Comparison of ENCODE assay signal across 8 cellular contexts in genomic region chr2:61670591-61671503, GRCh38.
DNase-seq lines count a peak whose midpoint lies in the region; ATAC-seq and TF ChIP-seq lines count a peak whose summit lies in the region.

No MANE protein-coding gene starts in this region.

- 4 to 7% methylated on average over 3 of the region's 3 CpGs for whole genome bisulfite sequencing in lower leg skin, 2 donors
- whole genome bisulfite sequencing in mesendoderm (ENCODE audit: extremely low coverage, insufficient coverage, low lambda C conversion rate): no CpG with 5 or more reads among the region's 3 CpGs

- H3K36me3 ChIP-seq in mesendoderm (ENCODE audit: control insufficient read depth, insufficient read depth, low read length) (no peaks in the 10 kb centered on the region), WERI-Rb-1 (no peaks in the 10 kb centered on the region)

- TF ChIP-seq CTCF in lower leg skin (IDR thresholded peaks at IDR 0.05) (no peak), WERI-Rb-1 (IDR thresholded peaks at IDR 0.05; ENCODE audit: low read depth, low read length) (no peak)

- no peak overlapping the region for H3K9ac ChIP-seq in mesendoderm (ENCODE audit: low read length)

- H3K9me3 ChIP-seq in WERI-Rb-1 (ENCODE audit: severe bottlenecking): peaks cover 13% of the 10 kb centered on the region

- TF ChIP-seq POLR2A in lower leg skin (IDR thresholded peaks at IDR 0.05): no peak

- no peak overlapping the region for H3K18ac ChIP-seq in mesendoderm (ENCODE audit: low read length)

- H3K4me3 ChIP-seq in GM08714 (ENCODE audit: low read length) (peak overlapping the region; percentile 49), lower leg skin (ENCODE audit: low read depth, poor library complexity, severe bottlenecking) (no peak overlapping the region), mesendoderm (ENCODE audit: low read length) (no peak overlapping the region), WERI-Rb-1 (ENCODE audit: low read depth, low read length) (no peak overlapping the region)

- H3K79me2 ChIP-seq in mesendoderm (ENCODE audit: control insufficient read depth, insufficient read depth, low read length): no peaks in the 10 kb centered on the region

- no peak overlapping the region for H4K5ac ChIP-seq in mesendoderm (ENCODE audit: low read length)

- H3K27me3 ChIP-seq in mesendoderm (ENCODE audit: insufficient read depth, low read length, poor library complexity): no peaks in the 10 kb centered on the region
- H3K27me3 ChIP-seq in WERI-Rb-1 (ENCODE audit: insufficient read depth, low read depth, severe bottlenecking): no peaks in the 10 kb centered on the region

- H2BK5ac ChIP-seq in mesendoderm (ENCODE audit: low read length): no peak overlapping the region

- DNase-seq in NCI-H2227 treated with DMSO at 0.1 percent for 48 hours (lab: John Stamatoyannopoulos, UW) (peak; percentile 81), cerebellar cortex (ENCODE audit: low spot score) (peak; percentile 51), lower leg skin (ENCODE audit: low spot score in 2 of 2) (peak; percentile 58 to 86), mesendoderm (no peak), WERI-Rb-1 (no peak)

- H3K4me2 ChIP-seq in mesendoderm (ENCODE audit: low read length): no peak overlapping the region

- no peak overlapping the region for H3K56ac ChIP-seq in mesendoderm (ENCODE audit: low read length)

- H2BK15ac ChIP-seq in mesendoderm (replicated peaks; ENCODE audit: low read depth): no peak overlapping the region

- no peak overlapping the region for H3K23ac ChIP-seq in mesendoderm (ENCODE audit: low read length)

- H3K27ac ChIP-seq in temporal lobe (ENCODE audit: low read depth, low read length) (peak overlapping the region; percentile 96), mesendoderm (ENCODE audit: low read depth, low read length) (no peak overlapping the region), WERI-Rb-1 (no peak overlapping the region)

- H3K4ac ChIP-seq in mesendoderm (ENCODE audit: low read depth, low read length): no peak overlapping the region

- peak; percentile 79 for ATAC-seq in GM21723 (IDR thresholded peaks at IDR 0.05; ENCODE audit: unreplicated experiment)

- no peak overlapping the region for H2AK5ac ChIP-seq in mesendoderm (ENCODE audit: low read length)

- intact Hi-C loops in lower leg skin (cut with DNase I; ENCODE audit: low total_unique reads): no loop called here

- no peak overlapping the region for H2BK120ac ChIP-seq in mesendoderm (ENCODE audit: low read depth, low read length)

- no peaks in the 10 kb centered on the region for H3K4me1 ChIP-seq in mesendoderm (ENCODE audit: control insufficient read depth, low read depth, low read length)

- H4K8ac ChIP-seq in mesendoderm (ENCODE audit: low read depth, low read length): no peak overlapping the region

- no peaks in the 10 kb centered on the region for H3K79me1 ChIP-seq in mesendoderm (ENCODE audit: low read length)

Comparison
In these comparisons a context has a peak if more than half of its experiments do, and no peak if none do; other contexts are left out.
1. DNase-seq: peak in NCI-H2227 treated with DMSO at 0.1 percent for 48 hours (single experiment), cerebellar cortex (single experiment) and lower leg skin (2 of 2); none in mesendoderm (single experiment) and WERI-Rb-1 (single experiment).